In genomic region chr22:44753189-44754042, GRCh38 we compare ENCODE assay signal across 8 cellular contexts. TPM values are rescaled to one million over a fixed set of nuclear protein-coding genes. Genes with fewer than 3 reads are reported as not detected.
DNase-seq lines count a peak whose midpoint lies in the region; ATAC-seq and TF ChIP-seq lines count a peak whose summit lies in the region.
"Had no signal": no experiment of that assay in that cellular context is flagged by ENCODE, and none has a peak within 500 bp of the region (broad histone marks: within the 10 kb centered on the region; RNA-seq: fewer than 3 reads in every experiment).

No MANE protein-coding gene starts in this region.

- DNase-seq in HFFc6 (peak; percentile 12), adipocyte (ENCODE audit: low read depth) (peak; percentile 57), sciatic nerve (ENCODE audit: low spot score) (no peak), COLO829 (ENCODE audit: low spot score) (no peak)
- DNase-seq in activated effector memory CD4-positive, alpha-beta T cell treated with Interleukin-2 at 50 U/mL for 16 hours, result no peak
- DNase-seq: T-helper 1 cell had no signal

- H3K4me1 Mint-ChIP-seq in HFFc6 (ENCODE audit: low read depth), result peaks cover 5% of the 10 kb centered on the region

- peak overlapping the region; percentile 14 for H3K9ac ChIP-seq in adipocyte (ENCODE audit: low read length)
- H3K9ac ChIP-seq in iPS-15b (ENCODE audit: low read depth, low read length), result peak overlapping the region; percentile 54

- H3K4me1 ChIP-seq in adipocyte (ENCODE audit: control insufficient read depth, insufficient read depth, low read length), result peaks cover 12% of the 10 kb centered on the region
- peaks cover 15% of the 10 kb centered on the region for H3K4me1 ChIP-seq in iPS-15b (ENCODE audit: control insufficient read depth, insufficient read depth, low read length)

- peaks cover 5% of the 10 kb centered on the region for H3K9me3 ChIP-seq in adipocyte (ENCODE audit: control insufficient read depth, low read length)
- no peaks in the 10 kb centered on the region for H3K9me3 ChIP-seq in iPS-15b (ENCODE audit: control insufficient read depth, insufficient read depth, low read length)

- no peak for TF ChIP-seq CTCF in HFFc6 (IDR thresholded peaks at IDR 0.05)

- H3K36me3 Mint-ChIP-seq in HFFc6 (ENCODE audit: low read depth), result no peaks in the 10 kb centered on the region

- ATAC-seq in sciatic nerve, result peak; percentile 74
- ATAC-seq in GM18502 (IDR thresholded peaks at IDR 0.05; ENCODE audit: poor library complexity, unreplicated experiment), result no peak

- peak overlapping the region; percentile 35 for H3K4me3 ChIP-seq in adipocyte (ENCODE audit: low read length)
- peak overlapping the region; percentile 63 for H3K4me3 ChIP-seq in iPS-15b (ENCODE audit: low read depth, low read length)

- H3K36me3 ChIP-seq in adipocyte (ENCODE audit: control insufficient read depth, insufficient read depth, low read length, severe bottlenecking) (no peaks in the 10 kb centered on the region), iPS-15b (ENCODE audit: control insufficient read depth, insufficient read depth, low read length) (no peaks in the 10 kb centered on the region)

- no peaks in the 10 kb centered on the region for H3K9me3 Mint-ChIP-seq in HFFc6

- H3K27me3 ChIP-seq in adipocyte (replicated peaks; ENCODE audit: control insufficient read depth, insufficient read depth, low read length), result peaks cover 19% of the 10 kb centered on the region
- H3K27me3 ChIP-seq in iPS-15b (ENCODE audit: control insufficient read depth, insufficient read depth, low read length), result no peaks in the 10 kb centered on the region

- intact Hi-C loops in sciatic nerve (cut with DNase I), result no loop called here

- no peak overlapping the region for H3K27ac Mint-ChIP-seq in HFFc6

- H3K4me3 Mint-ChIP-seq in HFFc6, result no peak overlapping the region

- H3K27me3 Mint-ChIP-seq in HFFc6 (ENCODE audit: insufficient read depth), result peaks cover 22% of the 10 kb centered on the region

RNA-seq across cellular contexts. Expression of gene ARHGAP8, which starts 1.0 kb away (rescaled TPM):
- total RNA-seq in HFFc6 (2021; fragmentation: NEBNext Ultra II Directional; extraction: Animal tissue kit (Norgen Biotek cat#: 25700)), result not detected
- 17.3 TPM for total RNA-seq in sciatic nerve

RNA-seq across cellular contexts. Expression of gene PRR5, which starts 51.4 kb away (rescaled TPM):
- total RNA-seq in HFFc6 (2021; fragmentation: NEBNext Ultra II Directional; extraction: Animal tissue kit (Norgen Biotek cat#: 25700)), result 10 to 100 TPM in 1 of 6 experiments, 1 to 10 TPM in 5; 4.6 to 12.7 (median 5.2) TPM
- 33.7 TPM for total RNA-seq in sciatic nerve

Comparison
In these comparisons a context has a peak if more than half of its experiments do, and no peak if none do; other contexts are left out.
1. DNase-seq: peak in HFFc6 (single experiment) and adipocyte (single experiment); none in sciatic nerve (single experiment), COLO829 (single experiment) and activated effector memory CD4-positive, alpha-beta T cell treated with Interleukin-2 at 50 U/mL for 16 hours (single experiment).
2. RNA of gene ARHGAP8, which starts 1.0 kb away (total RNA-seq): 17.3 TPM in sciatic nerve (single experiment); not detected in HFFc6; every median in the first group is over 10 times any median in the second.